Comparison of ENCODE assay signal across 7 cellular contexts in genomic region chr19:2503521-2504109, GRCh38. TPM values are rescaled to one million over a fixed set of nuclear protein-coding genes. Genes with fewer than 3 reads are reported as not detected.
A peak's percentile ranks its signal among the peaks of the same experiment; 100 is the strongest.
DNase-seq lines count a peak whose midpoint lies in the region; ATAC-seq and TF ChIP-seq lines count a peak whose summit lies in the region.

No MANE protein-coding gene starts in this region.

- ATAC-seq in GM18505 (IDR thresholded peaks at IDR 0.05; ENCODE audit: unreplicated experiment) = no peak

- no peak for TF ChIP-seq POLR2A in GM18505 (IDR thresholded peaks at IDR 0.05; ENCODE audit: borderline replicate concordance, extremely low read depth, insufficient read depth, insufficient read length)

- peak overlapping the region; percentile 38 to 80 (median 65) for H3K4me3 Mint-ChIP-seq in immature natural killer cell

- peaks cover 0 to 1% (median 0%) of the 10 kb centered on the region in 3 donors for H3K27me3 Mint-ChIP-seq in immature natural killer cell (ENCODE audit: low read depth in 3 of 3)

- no peaks in the 10 kb centered on the region for H3K36me3 Mint-ChIP-seq in immature natural killer cell

- no peaks in the 10 kb centered on the region for H3K9me3 Mint-ChIP-seq in immature natural killer cell

- H3K27ac Mint-ChIP-seq in immature natural killer cell = peak overlapping the region; percentile 85 to 96 (median 94)

- DNase-seq in NOMO-1 treated with dmso at 0.1 percent for 144 hours (lab: John Stamatoyannopoulos, UW; ENCODE audit: unreplicated experiment) (peak; percentile 61), activated T-helper 1 cell treated with Interleukin-2 at 50 U/mL for 16 hours (ENCODE audit: low read depth) (peak; percentile 67), immature natural killer cell (peak; percentile 54 to 71 (median 58)), pons (ENCODE audit: low spot score) (no peak), SIG-M5 treated with dmso at 0.1 percent for 504 hours (lab: John Stamatoyannopoulos, UW; ENCODE audit: unreplicated experiment) (no peak)
- DNase-seq in stimulated activated CD8-positive, alpha-beta memory T cell treated with anti-CD3 and anti-CD28 coated beads, Interleukin-7, amount 100 ng/mL, for 1 hour (ENCODE audit: low read depth in 2 of 2) = peak; percentile 45 to 58

- peaks cover 15 to 16% of the 10 kb centered on the region in 2 donors for H3K4me1 Mint-ChIP-seq in immature natural killer cell

RNA-seq across cellular contexts. Expression of gene GADD45B, which starts 27.7 kb away (rescaled TPM):
- 100 to 1,000 TPM in 1 of 3 donors, 10 to 100 TPM in 2; 68.0 to 105 (median 72.9) TPM for polyA plus RNA-seq in immature natural killer cell

RNA-seq across cellular contexts. Expression of gene LMNB2, which starts 46.9 kb away (rescaled TPM):
- polyA plus RNA-seq in immature natural killer cell = 1 to 10 TPM; 4.6 to 8.4 (median 5.0) TPM

Comparison
In these comparisons a context has a peak if more than half of its experiments do, and no peak if none do; other contexts are left out.
1. DNase-seq: peak in NOMO-1 treated with dmso at 0.1 percent for 144 hours (single experiment), activated T-helper 1 cell treated with Interleukin-2 at 50 U/mL for 16 hours (single experiment), immature natural killer cell (3 of 3) and stimulated activated CD8-positive, alpha-beta memory T cell treated with anti-CD3 and anti-CD28 coated beads, Interleukin-7, amount 100 ng/mL, for 1 hour (2 of 2); none in pons (single experiment) and SIG-M5 treated with dmso at 0.1 percent for 504 hours (single experiment).